8 cellular contexts compared by ENCODE assay signal in genomic region chr3:182792901-182793662, GRCh38. TPM values are rescaled to one million over a fixed set of nuclear protein-coding genes. Genes with fewer than 3 reads are reported as not detected.
DNase-seq lines count a peak whose midpoint lies in the region; ATAC-seq and TF ChIP-seq lines count a peak whose summit lies in the region.

TSS of gene ATP11B (plus strand) at chr3:182793504. CDS start at chr3:182793760, 256 bp downstream.

- H3K27me3 Mint-ChIP-seq in activated CD8-positive, alpha-beta T cell treated with anti-CD3 and anti-CD28 coated beads for 36 hours = peaks cover 2% of the 10 kb centered on the region

- ATAC-seq in GM19324 (IDR thresholded peaks at IDR 0.05; ENCODE audit: low FRiP score, unreplicated experiment) (peak; percentile 84), HG03442 (IDR thresholded peaks at IDR 0.05; ENCODE audit: unreplicated experiment) (peak; percentile 69), lung (ENCODE audit: insufficient read depth, low FRiP score) (peak; percentile 89)
- ATAC-seq in activated CD8-positive, alpha-beta T cell treated with anti-CD3 and anti-CD28 coated beads for 36 hours = peak; percentile 68

- peak within 1 kb of the TSS; percentile 99 for H3K27ac Mint-ChIP-seq in activated CD8-positive, alpha-beta T cell treated with anti-CD3 and anti-CD28 coated beads for 36 hours

- H3K36me3 Mint-ChIP-seq in activated CD8-positive, alpha-beta T cell treated with anti-CD3 and anti-CD28 coated beads for 36 hours (ENCODE audit: low read depth) = peaks cover 24% of the 10 kb centered on the region

- H3K9me3 ChIP-seq in ectodermal cell (ENCODE audit: control insufficient read depth, low read length) (no peaks in the 10 kb centered on the region), lung (ENCODE audit: control insufficient read depth in 2 of 2, insufficient read depth in 1 of 2, low read length in 1 of 2) (no peaks in the 10 kb centered on the region)

- H3K4me3 ChIP-seq in ectodermal cell (ENCODE audit: insufficient read depth, low read depth, low read length) (peak within 1 kb of the TSS; percentile 79), lung (peak within 1 kb of the TSS; percentile 80)

- 0 to 1% methylated on average over 58 to 74 of the region's 74 CpGs for WGBS in ectodermal cell, 2 experiments
- 1% methylated on average over 68 to 74 of the region's 74 CpGs for WGBS in lung, 2 donors

- H3K36me3 ChIP-seq in ectodermal cell (ENCODE audit: control insufficient read depth, insufficient read depth, low read length) = no peaks in the 10 kb centered on the region
- H3K36me3 ChIP-seq in lung (ENCODE audit: control insufficient read depth in 2 of 2, insufficient read depth in 2 of 2, low read length in 2 of 2) = no peaks in the 10 kb centered on the region

- H3K27me3 ChIP-seq in ectodermal cell (ENCODE audit: control insufficient read depth, insufficient read depth, low read length, poor library complexity, severe bottlenecking) (peaks cover 33% of the 10 kb centered on the region), lung (ENCODE audit: control insufficient read depth, insufficient read depth) (no peaks in the 10 kb centered on the region)

- no peak for TF ChIP-seq CTCF in activated CD8-positive, alpha-beta T cell treated with anti-CD3 and anti-CD28 coated beads for 36 hours (IDR thresholded peaks at IDR 0.05)
- no peak for TF ChIP-seq CTCF in lung (IDR thresholded peaks at IDR 0.05; ENCODE audit: control extremely low read depth, extremely low read depth)

- CTCF ChIA-PET in activated CD8-positive, alpha-beta T cell treated with anti-CD3 and anti-CD28 coated beads for 36 hours (lab: Charles Lee) = interaction anchor here (1.6 kb wide), 1 partner anchor 44 kb away, joined by 6 read pairs; no protein-coding TSS in a partner anchor

- H3K4me1 Mint-ChIP-seq in activated CD8-positive, alpha-beta T cell treated with anti-CD3 and anti-CD28 coated beads for 36 hours (ENCODE audit: low read depth) = peaks cover 24% of the 10 kb centered on the region

- POLR2A ChIA-PET in activated CD8-positive, alpha-beta T cell treated with anti-CD3 and anti-CD28 coated beads for 36 hours (lab: Charles Lee) = interaction anchor here (0.9 to 2.0 kb wide), 4 partner anchors 22 to 305 kb away, joined by 3 to 4 read pairs (median 4); no protein-coding TSS in a partner anchor

- intact Hi-C loops in activated CD8-positive, alpha-beta T cell treated with anti-CD3 and anti-CD28 coated beads for 36 hours (cut with micrococcal nuclease) = loop anchor here (5.0 kb wide), 1 partner anchor 69 kb away; no protein-coding TSS in a partner anchor

- DNase-seq in CD1c-positive myeloid dendritic cell (ENCODE audit: extremely low spot score) (peak; percentile 82), NCI-H82 (lab: John Stamatoyannopoulos, UW) (peak; percentile 91), lung (ENCODE audit: low spot score) (peak; percentile 76)
- peak; percentile 78 for DNase-seq in activated CD8-positive, alpha-beta T cell treated with anti-CD3 and anti-CD28 coated beads for 36 hours
- DNase-seq in stimulated activated CD4-positive, alpha-beta T cell treated with anti-CD3 and anti-CD28 coated beads, TNF-alpha, amount 100 ng/mL, for 24 hours (ENCODE audit: low read depth in 3 of 3) = peak; percentile 53 to 68 (median 64)

- no peaks in the 10 kb centered on the region for H3K9me3 Mint-ChIP-seq in activated CD8-positive, alpha-beta T cell treated with anti-CD3 and anti-CD28 coated beads for 36 hours

- peak within 1 kb of the TSS; percentile 99 for H3K4me3 Mint-ChIP-seq in activated CD8-positive, alpha-beta T cell treated with anti-CD3 and anti-CD28 coated beads for 36 hours

- H3K4me1 ChIP-seq in ectodermal cell (ENCODE audit: control insufficient read depth, insufficient read depth, low read length) (peaks cover 4% of the 10 kb centered on the region), lung (ENCODE audit: control insufficient read depth in 2 of 2, insufficient read depth in 2 of 2, low read length in 2 of 2) (peaks cover 0 to 2% of the 10 kb centered on the region in 2 donors)

- H3K27ac ChIP-seq in ectodermal cell (ENCODE audit: insufficient read depth, low read depth, low read length, poor library complexity, severe bottlenecking) (peak within 1 kb of the TSS; percentile 50), lung (ENCODE audit: low read depth in 1 of 2, low read length in 1 of 2) (peak within 1 kb of the TSS; percentile 97)

RNA-seq across cellular contexts. Expression of gene ATP11B, which starts in this region (rescaled TPM):
- total RNA-seq in activated CD8-positive, alpha-beta T cell treated with anti-CD3 and anti-CD28 coated beads for 36 hours = 10 to 100 TPM; 85.7 to 95.3 TPM
- polyA plus RNA-seq in ectodermal cell (2013, experiment 1 of 4) = 22.9 TPM
- 20.8 TPM for polyA plus RNA-seq in ectodermal cell (2013, experiment 2 of 4)
- polyA plus RNA-seq in ectodermal cell (2013, experiment 3 of 4) = 17.9 TPM
- 20.1 TPM for polyA plus RNA-seq in ectodermal cell (2013, experiment 4 of 4)
- 100 to 1,000 TPM in 1 of 2 donors, 10 to 100 TPM in 1; 55.0 to 111 TPM for total RNA-seq in lung
- 10 to 100 TPM in 1 of 2 donors, 1 to 10 TPM in 1; 8.3 to 24.3 TPM for polyA plus RNA-seq in lung

Comparison
In these comparisons a context has a peak if more than half of its experiments do, and no peak if none do; other contexts are left out.
1. Peak in every context shown above with its lines: DNase-seq, ATAC-seq, H3K4me3 ChIP-seq and H3K27ac ChIP-seq.